In the genomic region with DNA sequence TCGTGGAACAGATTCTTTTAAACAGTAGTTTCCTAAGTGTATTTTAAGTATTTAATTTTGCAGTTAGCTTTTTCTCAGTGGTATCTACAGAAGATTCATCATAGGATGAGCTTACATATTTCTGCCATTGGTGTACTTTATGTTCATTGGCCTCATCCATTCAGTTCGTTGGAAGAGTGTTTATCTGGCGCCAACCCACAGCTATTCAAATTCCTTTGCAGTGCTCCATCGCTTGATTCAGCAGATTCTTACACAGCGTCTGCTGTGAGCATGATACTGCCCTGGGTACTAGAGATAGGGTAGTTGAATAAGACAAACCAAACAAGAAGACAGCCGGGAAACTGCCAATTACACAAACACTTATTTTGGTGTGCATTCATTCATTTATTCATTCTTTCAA, we compare ENCODE assay signal across 1 cellular context.
TF ChIP-seq lines count a peak whose summit lies in the region.

No MANE protein-coding gene starts in this region.

TF ChIP-seq in K562, 482 proteins besides CTCF, POLR2A, EP300 and RAD21:
- TF ChIP-seq TARDBP (IDR thresholded peaks at IDR 0.05): no peak
- TF ChIP-seq, protein P1, sequence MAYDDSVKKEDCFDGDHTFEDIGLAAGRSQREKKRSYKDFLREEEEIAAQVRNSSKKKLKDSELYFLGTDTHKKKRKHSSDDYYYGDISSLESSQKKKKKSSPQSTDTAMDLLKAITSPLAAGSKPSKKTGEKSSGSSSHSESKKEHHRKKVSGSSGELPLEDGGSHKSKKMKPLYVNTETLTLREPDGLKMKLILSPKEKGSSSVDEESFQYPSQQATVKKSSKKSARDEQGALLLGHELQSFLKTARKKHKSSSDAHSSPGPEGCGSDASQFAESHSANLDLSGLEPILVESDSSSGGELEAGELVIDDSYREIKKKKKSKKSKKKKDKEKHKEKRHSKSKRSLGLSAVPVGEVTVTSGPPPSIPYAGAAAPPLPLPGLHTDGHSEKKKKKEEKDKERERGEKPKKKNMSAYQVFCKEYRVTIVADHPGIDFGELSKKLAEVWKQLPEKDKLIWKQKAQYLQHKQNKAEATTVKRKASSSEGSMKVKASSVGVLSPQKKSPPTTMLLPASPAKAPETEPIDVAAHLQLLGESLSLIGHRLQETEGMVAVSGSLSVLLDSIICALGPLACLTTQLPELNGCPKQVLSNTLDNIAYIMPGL (CRISPR knock-in tag; IDR thresholded peaks at IDR 0.05): 0 out of 2 replicates have a peak, but pooled peaks have one; percentile 18
- TF ChIP-seq MLX (CRISPR knock-in tag; conservative IDR thresholded peaks at IDR 0.05): peak in 1 of 2 experiments; percentile 85; a peak in 1 of 4 replicates
- TF ChIP-seq, protein P2, sequence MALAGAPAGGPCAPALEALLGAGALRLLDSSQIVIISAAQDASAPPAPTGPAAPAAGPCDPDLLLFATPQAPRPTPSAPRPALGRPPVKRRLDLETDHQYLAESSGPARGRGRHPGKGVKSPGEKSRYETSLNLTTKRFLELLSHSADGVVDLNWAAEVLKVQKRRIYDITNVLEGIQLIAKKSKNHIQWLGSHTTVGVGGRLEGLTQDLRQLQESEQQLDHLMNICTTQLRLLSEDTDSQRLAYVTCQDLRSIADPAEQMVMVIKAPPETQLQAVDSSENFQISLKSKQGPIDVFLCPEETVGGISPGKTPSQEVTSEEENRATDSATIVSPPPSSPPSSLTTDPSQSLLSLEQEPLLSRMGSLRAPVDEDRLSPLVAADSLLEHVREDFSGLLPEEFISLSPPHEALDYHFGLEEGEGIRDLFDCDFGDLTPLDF (CRISPR knock-in tag; IDR thresholded peaks at IDR 0.05): peak; percentile 88
- TF ChIP-seq ATF3 (IDR thresholded peaks at IDR 0.05): no peak
- TF ChIP-seq ATF3 (CRISPR knock-in tag; conservative IDR thresholded peaks at IDR 0.05): peak; percentile 92
- TF ChIP-seq KAT7 (CRISPR knock-in tag; IDR thresholded peaks at IDR 0.05; ENCODE audit: borderline replicate concordance): no peak
- TF ChIP-seq, protein P3, sequence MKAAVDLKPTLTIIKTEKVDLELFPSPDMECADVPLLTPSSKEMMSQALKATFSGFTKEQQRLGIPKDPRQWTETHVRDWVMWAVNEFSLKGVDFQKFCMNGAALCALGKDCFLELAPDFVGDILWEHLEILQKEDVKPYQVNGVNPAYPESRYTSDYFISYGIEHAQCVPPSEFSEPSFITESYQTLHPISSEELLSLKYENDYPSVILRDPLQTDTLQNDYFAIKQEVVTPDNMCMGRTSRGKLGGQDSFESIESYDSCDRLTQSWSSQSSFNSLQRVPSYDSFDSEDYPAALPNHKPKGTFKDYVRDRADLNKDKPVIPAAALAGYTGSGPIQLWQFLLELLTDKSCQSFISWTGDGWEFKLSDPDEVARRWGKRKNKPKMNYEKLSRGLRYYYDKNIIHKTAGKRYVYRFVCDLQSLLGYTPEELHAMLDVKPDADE (conservative IDR thresholded peaks at IDR 0.05; ENCODE audit: control insufficient read depth, low read depth, low read length): no peak
- no peak for TF ChIP-seq SUPT5H (IDR thresholded peaks at IDR 0.05)
- no peak for TF ChIP-seq NR2C2 (CRISPR knock-in tag; IDR thresholded peaks at IDR 0.05)
- TF ChIP-seq NR2C2 (tag; IDR thresholded peaks at IDR 0.05): no peak
- no peak for TF ChIP-seq NUFIP1 (IDR thresholded peaks at IDR 0.05; ENCODE audit: partially characterized antibody)
